ENCODE assay signal across 32 cellular contexts in genomic region chr2:26898480-26899058, GRCh38. TPM values are rescaled to one million over a fixed set of nuclear protein-coding genes. Genes with fewer than 3 reads are reported as not detected.
"Had no signal": no experiment of that assay in that cellular context is flagged by ENCODE, and none has a peak within 500 bp of the region (broad histone marks: within the 10 kb centered on the region; RNA-seq: fewer than 3 reads in every experiment).

No MANE protein-coding gene starts in this region.

- H3K9ac ChIP-seq: neural progenitor cell had no signal

- H3K4me2 ChIP-seq: neural progenitor cell had no signal

- FAIRE-seq: TTC549, urothelium cell line had no signal

- H3K36me3 ChIP-seq: adrenal gland, cardiac muscle cell, esophagus squamous epithelium, neural progenitor cell, thyroid gland had no signal

- DNase-seq: activated CD4-positive, alpha-beta memory T cell treated with anti-CD3 and anti-CD28 coated beads for 36 hours; activated CD4-positive, alpha-beta T cell treated with anti-CD3 and anti-CD28 coated beads, Interleukin-2, amount 10 ng/mL, durations not matched to agents 24 days and 14 days; activated CD8-positive, alpha-beta memory T cell treated with anti-CD3 and anti-CD28 coated beads, Interleukin-2, amount 50 U/mL, for 4 hours; activated effector memory CD4-positive, alpha-beta T cell treated with anti-CD3 and anti-CD28 coated beads, Interleukin-2, amount 50 U/mL, for 16 hours; activated naive CD4-positive, alpha-beta T cell treated with anti-CD3 and anti-CD28 coated beads for 36 hours; activated naive CD8-positive, alpha-beta T cell treated with anti-CD3 and anti-CD28 coated beads for 36 hours; activated T-cell treated with anti-CD3 and anti-CD28 coated beads, Interleukin-2, amount 50 U/mL, for 1 hour; adrenal gland; aorta; body of pancreas; esophagus squamous epithelium; foreskin melanocyte; islet precursor cell; left cardiac atrium; mammary epithelial cell; natural killer cell; right cardiac atrium; stimulated activated CD4-positive, alpha-beta T cell treated with anti-CD3 and anti-CD28 coated beads, Interleukin-4, amount 100 ng/mL, for 1 hour; stimulated activated naive CD8-positive, alpha-beta T cell treated with anti-CD3 and anti-CD28 coated beads, Interleukin-15, Interleukin-2, amounts not matched to agents 100 U/mL and 50 U/mL, for 24 hours; SW 1271; T-helper 9 cell; thyroid gland had no signal

- H3K9me3 ChIP-seq: adrenal gland, body of pancreas, esophagus squamous epithelium, thyroid gland had no signal

- H3K4me1 ChIP-seq: adrenal gland, body of pancreas, esophagus squamous epithelium, thyroid gland had no signal

- H3K4me3 ChIP-seq: adrenal gland, body of pancreas, cardiac muscle cell, esophagus squamous epithelium, neural progenitor cell, thyroid gland had no signal

- H3K27ac ChIP-seq: adrenal gland, body of pancreas, cardiac muscle cell, epithelial cell of prostate, esophagus squamous epithelium, neural progenitor cell, thyroid gland, VCaP had no signal

- H3K27me3 ChIP-seq: adrenal gland, body of pancreas, cardiac muscle cell, esophagus squamous epithelium, neural progenitor cell, thyroid gland had no signal

RNA-seq across cellular contexts. Expression of gene DPYSL5, which starts 50.6 kb away (rescaled TPM):
- total RNA-seq: activated CD4-positive, alpha-beta memory T cell treated with anti-CD3 and anti-CD28 coated beads for 36 hours; activated CD4-positive, alpha-beta T cell treated with anti-CD3 and anti-CD28 coated beads, Interleukin-2, amount 10 ng/mL, durations not matched to agents 24 days and 14 days; activated CD8-positive, alpha-beta memory T cell treated with anti-CD3 and anti-CD28 coated beads for 36 hours; activated naive CD8-positive, alpha-beta T cell treated with anti-CD3 and anti-CD28 coated beads for 36 hours; aorta; body of pancreas; esophagus squamous epithelium; glomerular endothelial cell; left cardiac atrium; liver; mammary epithelial cell; natural killer cell; omental fat pad; right cardiac atrium; thyroid gland had no signal
- polyA plus RNA-seq: aorta, liver, mammary epithelial cell had no signal
